In the genomic region with DNA sequence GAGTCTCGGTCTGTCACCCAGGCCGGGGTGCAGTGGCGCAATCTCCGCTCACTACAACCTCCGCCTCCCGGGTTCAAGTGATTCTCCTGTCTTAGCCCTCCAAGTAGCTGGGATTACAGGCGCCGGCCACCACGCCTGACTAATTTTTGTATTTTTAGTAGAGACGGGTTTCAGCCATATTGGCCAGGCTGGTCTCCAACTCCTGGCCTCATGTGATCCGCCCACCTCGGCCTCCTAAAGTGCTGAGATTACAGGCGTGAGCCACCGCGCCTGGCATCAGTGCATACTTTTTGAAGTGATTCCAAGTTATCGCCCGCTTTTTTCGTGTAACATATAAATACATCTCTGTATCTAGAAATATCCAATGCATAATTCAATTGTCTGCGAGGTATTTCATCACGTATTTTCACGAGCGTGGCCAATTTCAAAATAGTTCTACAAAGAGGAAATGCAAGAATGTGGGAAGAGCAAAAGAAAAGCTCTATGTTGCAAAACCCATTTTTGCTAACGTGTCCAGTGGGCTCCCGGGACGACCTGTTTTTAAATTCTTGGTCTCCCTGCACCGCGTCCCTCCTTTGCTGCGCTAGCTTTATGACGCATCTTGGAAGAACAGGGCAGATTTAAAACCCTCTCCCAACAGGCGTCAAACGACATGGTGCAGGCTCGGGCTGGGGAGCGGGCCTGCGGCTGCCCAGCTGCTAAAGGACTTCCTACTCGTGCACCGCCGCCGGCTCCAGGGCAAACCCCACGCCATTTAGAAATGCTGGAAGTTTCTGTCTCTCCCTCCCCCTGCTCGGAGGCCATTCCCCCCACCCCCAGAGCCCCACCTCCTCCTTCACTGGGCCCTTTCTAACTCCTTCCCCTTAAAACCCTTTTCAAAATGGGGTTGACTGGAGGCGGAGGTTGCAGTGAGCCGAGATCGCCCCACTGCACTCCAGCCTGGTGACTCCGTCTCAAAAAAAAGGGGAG, we compare ENCODE assay signal across 8 cellular contexts. TPM values are rescaled to one million over a fixed set of nuclear protein-coding genes. Genes with fewer than 3 reads are reported as not detected.
A peak's percentile ranks its signal among the peaks of the same experiment; 100 is the strongest.
DNase-seq lines count a peak whose midpoint lies in the region; ATAC-seq and TF ChIP-seq lines count a peak whose summit lies in the region.

No MANE protein-coding gene starts in this region.

- H3K4me3 ChIP-seq in HUES64 (ENCODE audit: low read length) = peak overlapping the region; percentile 80
- peak overlapping the region; percentile 64 for H3K4me3 ChIP-seq in neural cell (ENCODE audit: low read length)

- H2AFZ ChIP-seq in neural cell (ENCODE audit: low read depth, low read length) = peak overlapping the region; percentile 21

- TF ChIP-seq EP300 in neural cell (conservative IDR thresholded peaks at IDR 0.05; ENCODE audit: poor library complexity, severe bottlenecking) = no peak

- peaks cover 8% of the 10 kb centered on the region for H3K27me3 Mint-ChIP-seq in activated T-helper 2 cell treated with anti-CD3 and anti-CD28 coated beads, Interferon-gamma antibody, Interleukin-2, Interleukin-4, amounts not matched to agents 10 μg/mL and 5 μg/mL and 100 μg/mL, durations not matched to agents 14 hours and 24 hours and 36 hours (ENCODE audit: low read depth)

- peak overlapping the region; percentile 64 for H3K4me3 Mint-ChIP-seq in activated T-helper 2 cell treated with anti-CD3 and anti-CD28 coated beads, Interferon-gamma antibody, Interleukin-2, Interleukin-4, amounts not matched to agents 10 μg/mL and 5 μg/mL and 100 μg/mL, durations not matched to agents 14 hours and 24 hours and 36 hours (ENCODE audit: low read depth)

- peaks cover 13% of the 10 kb centered on the region for H3K79me2 ChIP-seq in neural cell (replicated peaks; ENCODE audit: insufficient read depth, low read length)

- intact Hi-C loops in activated T-helper 2 cell treated with anti-CD3 and anti-CD28 coated beads, Interferon-gamma antibody, Interleukin-2, Interleukin-4, amounts not matched to agents 10 μg/mL and 5 μg/mL and 100 μg/mL, durations not matched to agents 14 hours and 24 hours and 36 hours (cut with micrococcal nuclease) = no loop called here

- H3K36me3 Mint-ChIP-seq in activated T-helper 2 cell treated with anti-CD3 and anti-CD28 coated beads, Interferon-gamma antibody, Interleukin-2, Interleukin-4, amounts not matched to agents 10 μg/mL and 5 μg/mL and 100 μg/mL, durations not matched to agents 14 hours and 24 hours and 36 hours (ENCODE audit: low read depth) = peaks cover 20% of the 10 kb centered on the region

- H3K36me3 ChIP-seq in HUES64 (ENCODE audit: insufficient read depth, low read length) = no peaks in the 10 kb centered on the region
- H3K36me3 ChIP-seq in neural cell (ENCODE audit: insufficient read depth, low read length) = no peaks in the 10 kb centered on the region

- TF ChIP-seq CTCF in neural cell (IDR thresholded peaks at IDR 0.05; ENCODE audit: poor library complexity, severe bottlenecking) = no peak

- H3K4me1 Mint-ChIP-seq in activated T-helper 2 cell treated with anti-CD3 and anti-CD28 coated beads, Interferon-gamma antibody, Interleukin-2, Interleukin-4, amounts not matched to agents 10 μg/mL and 5 μg/mL and 100 μg/mL, durations not matched to agents 14 hours and 24 hours and 36 hours (ENCODE audit: low read depth) = peaks cover 36% of the 10 kb centered on the region

- 65% methylated on average over 44 of the region's 44 CpGs for WGBS in HUES64

- no peak for ATAC-seq in GM18873 (IDR thresholded peaks at IDR 0.05; ENCODE audit: low FRiP score, unreplicated experiment)

- H3K27me3 ChIP-seq in HUES64 (ENCODE audit: insufficient read depth, low read length) = no peaks in the 10 kb centered on the region
- no peaks in the 10 kb centered on the region for H3K27me3 ChIP-seq in neural cell (ENCODE audit: insufficient read depth, low read depth, low read length)

- DNase-seq in DMS114 treated with DMSO at 0.1 percent for 48 hours (lab: John Stamatoyannopoulos, UW; ENCODE audit: unreplicated experiment) = peak; percentile 14
- DNase-seq in activated T-helper 2 cell treated with anti-CD3 and anti-CD28 coated beads, Interferon-gamma antibody, Interleukin-2, Interleukin-4, amounts not matched to agents 10 μg/mL and 5 μg/mL and 100 μg/mL, durations not matched to agents 14 hours and 24 hours and 36 hours (ENCODE audit: low spot score) = no peak
- DNase-seq in glomerular visceral epithelial cell (ENCODE audit: extremely low spot score) = peak; percentile 47
- no peak for DNase-seq in DMS153 (lab: John Stamatoyannopoulos, UW)
- DNase-seq in SHP77 (lab: John Stamatoyannopoulos, UW) = no peak

- no peaks in the 10 kb centered on the region for H3K9me3 ChIP-seq in HUES64 (ENCODE audit: insufficient read depth, low read depth, low read length)
- H3K9me3 ChIP-seq in neural cell (ENCODE audit: low read length) = no peaks in the 10 kb centered on the region

- H3K27ac ChIP-seq in HUES64 (ENCODE audit: low read depth, low read length) (peak overlapping the region; percentile 33; the same call in 1 of the 2 replicates), neural cell (ENCODE audit: low read length) (no peak overlapping the region)

- no peak overlapping the region for H3K4me2 ChIP-seq in neural cell (ENCODE audit: low read length)

- no peaks in the 10 kb centered on the region for H3K9me3 Mint-ChIP-seq in activated T-helper 2 cell treated with anti-CD3 and anti-CD28 coated beads, Interferon-gamma antibody, Interleukin-2, Interleukin-4, amounts not matched to agents 10 μg/mL and 5 μg/mL and 100 μg/mL, durations not matched to agents 14 hours and 24 hours and 36 hours

- no peaks in the 10 kb centered on the region for H3K9me2 ChIP-seq in neural cell (ENCODE audit: insufficient read depth, low read length)

- peaks cover 3% of the 10 kb centered on the region; the same call in 1 of the 2 replicates for H3K4me1 ChIP-seq in HUES64 (ENCODE audit: insufficient read depth, low read length)

- H3K9ac ChIP-seq in HUES64 (ENCODE audit: low read depth, low read length) (peak overlapping the region; percentile 64), neural cell (ENCODE audit: low read length) (peak overlapping the region; percentile 84)

- H4K20me1 ChIP-seq in neural cell (ENCODE audit: insufficient read depth) = no peaks in the 10 kb centered on the region

- no peaks in the 10 kb centered on the region for H3F3A ChIP-seq in neural cell (ENCODE audit: insufficient read depth, low read length, poor library complexity, severe bottlenecking)

- peak overlapping the region; percentile 49 for H3K27ac Mint-ChIP-seq in activated T-helper 2 cell treated with anti-CD3 and anti-CD28 coated beads, Interferon-gamma antibody, Interleukin-2, Interleukin-4, amounts not matched to agents 10 μg/mL and 5 μg/mL and 100 μg/mL, durations not matched to agents 14 hours and 24 hours and 36 hours

- no peak for TF ChIP-seq RAD21 in neural cell (conservative IDR thresholded peaks at IDR 0.05)

TF ChIP-seq in neural cell, 6 proteins besides CTCF, POLR2A, EP300 and RAD21:
- TF ChIP-seq EZH2 (IDR thresholded peaks at IDR 0.05; ENCODE audit: borderline replicate concordance, insufficient read depth, low read length, poor library complexity, severe bottlenecking) (no peak), TAF1 (IDR thresholded peaks at IDR 0.05; ENCODE audit: low read depth) (no peak), SMC3 (conservative IDR thresholded peaks at IDR 0.05; ENCODE audit: poor library complexity) (no peak), MXI1 (conservative IDR thresholded peaks at IDR 0.05; ENCODE audit: poor library complexity, severe bottlenecking) (no peak), POLR2AphosphoS5 (IDR thresholded peaks at IDR 0.05) (no peak)
- TF ChIP-seq, protein P1, sequence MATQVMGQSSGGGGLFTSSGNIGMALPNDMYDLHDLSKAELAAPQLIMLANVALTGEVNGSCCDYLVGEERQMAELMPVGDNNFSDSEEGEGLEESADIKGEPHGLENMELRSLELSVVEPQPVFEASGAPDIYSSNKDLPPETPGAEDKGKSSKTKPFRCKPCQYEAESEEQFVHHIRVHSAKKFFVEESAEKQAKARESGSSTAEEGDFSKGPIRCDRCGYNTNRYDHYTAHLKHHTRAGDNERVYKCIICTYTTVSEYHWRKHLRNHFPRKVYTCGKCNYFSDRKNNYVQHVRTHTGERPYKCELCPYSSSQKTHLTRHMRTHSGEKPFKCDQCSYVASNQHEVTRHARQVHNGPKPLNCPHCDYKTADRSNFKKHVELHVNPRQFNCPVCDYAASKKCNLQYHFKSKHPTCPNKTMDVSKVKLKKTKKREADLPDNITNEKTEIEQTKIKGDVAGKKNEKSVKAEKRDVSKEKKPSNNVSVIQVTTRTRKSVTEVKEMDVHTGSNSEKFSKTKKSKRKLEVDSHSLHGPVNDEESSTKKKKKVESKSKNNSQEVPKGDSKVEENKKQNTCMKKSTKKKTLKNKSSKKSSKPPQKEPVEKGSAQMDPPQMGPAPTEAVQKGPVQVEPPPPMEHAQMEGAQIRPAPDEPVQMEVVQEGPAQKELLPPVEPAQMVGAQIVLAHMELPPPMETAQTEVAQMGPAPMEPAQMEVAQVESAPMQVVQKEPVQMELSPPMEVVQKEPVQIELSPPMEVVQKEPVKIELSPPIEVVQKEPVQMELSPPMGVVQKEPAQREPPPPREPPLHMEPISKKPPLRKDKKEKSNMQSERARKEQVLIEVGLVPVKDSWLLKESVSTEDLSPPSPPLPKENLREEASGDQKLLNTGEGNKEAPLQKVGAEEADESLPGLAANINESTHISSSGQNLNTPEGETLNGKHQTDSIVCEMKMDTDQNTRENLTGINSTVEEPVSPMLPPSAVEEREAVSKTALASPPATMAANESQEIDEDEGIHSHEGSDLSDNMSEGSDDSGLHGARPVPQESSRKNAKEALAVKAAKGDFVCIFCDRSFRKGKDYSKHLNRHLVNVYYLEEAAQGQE (IDR thresholded peaks at IDR 0.05; ENCODE audit: borderline replicate concordance) = no peak

RNA-seq across cellular contexts. Expression of gene IFNGR2, which starts 0.9 kb away (rescaled TPM):
- 25.8 TPM for polyA plus RNA-seq in HUES64 (2013, experiment 1 of 2)
- polyA plus RNA-seq in HUES64 (2013, experiment 2 of 2) = 30.0 TPM
- total RNA-seq in activated T-helper 2 cell treated with anti-CD3 and anti-CD28 coated beads, Interferon-gamma antibody, Interleukin-2, Interleukin-4, amounts not matched to agents 10 μg/mL and 5 μg/mL and 100 μg/mL, durations not matched to agents 14 hours and 24 hours and 36 hours = 14.5 and 16.2 TPM in 2 replicates
- polyA plus RNA-seq in neural cell = 57.2 and 70.0 TPM in 2 replicates
- polyA minus RNA-seq in neural cell = 42.7 and 48.0 TPM in 2 replicates

Comparison
In these comparisons a context has a peak if more than half of its experiments do, and no peak if none do; other contexts are left out.
1. DNase-seq: peak in DMS114 treated with DMSO at 0.1 percent for 48 hours (single experiment) and glomerular visceral epithelial cell (single experiment); none in activated T-helper 2 cell treated with anti-CD3 and anti-CD28 coated beads, Interferon-gamma antibody, Interleukin-2, Interleukin-4, amounts not matched to agents 10 μg/mL and 5 μg/mL and 100 μg/mL, durations not matched to agents 14 hours and 24 hours and 36 hours (single experiment), DMS153 (single experiment) and SHP77 (0 of 2).